8 cellular contexts compared by ENCODE assay signal in genomic region chr3:15428539-15428938, GRCh38. TPM values are rescaled to one million over a fixed set of nuclear protein-coding genes. Genes with fewer than 3 reads are reported as not detected.
DNase-seq lines count a peak whose midpoint lies in the region; ATAC-seq and TF ChIP-seq lines count a peak whose summit lies in the region.

No MANE protein-coding gene starts in this region.

- TF ChIP-seq EP300 in ovary (IDR thresholded peaks at IDR 0.05) = no peak

- intact Hi-C loops in ovary (cut with DNase I) = loop anchor here in 1 of 4 donors (10.0 kb wide), 1 partner anchor 126 kb away; no protein-coding TSS in a partner anchor

- H3K9me3 ChIP-seq in WERI-Rb-1 (ENCODE audit: severe bottlenecking) (no peaks in the 10 kb centered on the region), ovary (no peaks in the 10 kb centered on the region)

- TF ChIP-seq CTCF in WERI-Rb-1 (IDR thresholded peaks at IDR 0.05; ENCODE audit: low read depth, low read length) (no peak), ovary (IDR thresholded peaks at IDR 0.05) (no peak)

- H3K36me3 ChIP-seq in WERI-Rb-1 (peaks cover 56% of the 10 kb centered on the region), ovary (no peaks in the 10 kb centered on the region)

- H3K4me1 ChIP-seq in ovary (ENCODE audit: insufficient read depth) = peaks cover 9% of the 10 kb centered on the region

- no peak for TF ChIP-seq POLR2A in ovary (IDR thresholded peaks at IDR 0.05)

- H3K4me3 ChIP-seq in WERI-Rb-1 (ENCODE audit: low read depth, low read length) = peak overlapping the region; percentile 76; the same call in 1 of the 2 replicates
- peak overlapping the region; percentile 73 for H3K4me3 ChIP-seq in ovary

- WGBS in ovary, 3 donors = 0 to 11% (median 4%) methylated on average over 9 of the region's 9 CpGs

- H3K27me3 ChIP-seq in WERI-Rb-1 (ENCODE audit: insufficient read depth, low read depth, severe bottlenecking) (no peaks in the 10 kb centered on the region), ovary (no peaks in the 10 kb centered on the region)

- DNase-seq in stimulated activated CD4-positive, alpha-beta T cell treated with anti-CD3 and anti-CD28 coated beads, Interleukin-15, amount 100 ng/mL, for 24 hours = peak; percentile 44
- DNase-seq in stimulated activated CD4-positive, alpha-beta T cell treated with anti-CD3 and anti-CD28 coated beads, Interleukin-4, amount 100 ng/mL, for 1 hour = no peak
- DNase-seq in WERI-Rb-1 = no peak
- peak; percentile 69 for DNase-seq in fibroblast of gingiva (ENCODE audit: low read depth)
- DNase-seq in ovary = no peak
- DNase-seq in islet precursor cell = no peak
- DNase-seq in occipital lobe (lab: John Stamatoyannopoulos, UW) = no peak

- no peak overlapping the region for H3K27ac ChIP-seq in WERI-Rb-1
- H3K27ac ChIP-seq in ovary = no peak overlapping the region

- ATAC-seq in HG02798 (IDR thresholded peaks at IDR 0.05; ENCODE audit: poor library complexity, unreplicated experiment) = no peak

RNA-seq across cellular contexts. Expression of gene EAF1, which starts 1.1 kb away (rescaled TPM):
- 10 to 100 TPM in 5 of 7 donors, 1 to 10 TPM in 2; 8.5 to 16.0 (median 11.9) TPM for total RNA-seq in ovary
- polyA plus RNA-seq in ovary = 10 to 100 TPM in 1 of 2 donors, 1 to 10 TPM in 1; 5.4 to 13.8 TPM
- 30.7 TPM for total RNA-seq in occipital lobe

RNA-seq across cellular contexts. Expression of gene METTL6, which starts 1.2 kb away (rescaled TPM):
- total RNA-seq in ovary = 10 to 100 TPM; 16.1 to 25.6 (median 23.0) TPM
- polyA plus RNA-seq in ovary = 10 to 100 TPM; 13.0 to 15.1 TPM
- 89.2 TPM for total RNA-seq in occipital lobe

Comparison
In these comparisons a context has a peak if more than half of its experiments do, and no peak if none do; other contexts are left out.
1. DNase-seq: peak in stimulated activated CD4-positive, alpha-beta T cell treated with anti-CD3 and anti-CD28 coated beads, Interleukin-15, amount 100 ng/mL, for 24 hours (single experiment) and fibroblast of gingiva (single experiment); none in stimulated activated CD4-positive, alpha-beta T cell treated with anti-CD3 and anti-CD28 coated beads, Interleukin-4, amount 100 ng/mL, for 1 hour (single experiment), WERI-Rb-1 (single experiment), ovary (0 of 5), islet precursor cell (single experiment) and occipital lobe (single experiment).